In genomic region chr17:17402558-17402957, GRCh38 we compare ENCODE assay signal across 17 cellular contexts.
A peak's percentile ranks its signal among the peaks of the same experiment; 100 is the strongest.
DNase-seq lines count a peak whose midpoint lies in the region; ATAC-seq lines count a peak whose summit lies in the region.
"Had no signal": no experiment of that assay in that cellular context is flagged by ENCODE, and none has a peak within 500 bp of the region (broad histone marks: within the 10 kb centered on the region; RNA-seq: fewer than 3 reads in every experiment).

No MANE protein-coding gene starts in this region.

- CTCF ChIA-PET in naive thymus-derived CD4-positive, alpha-beta T cell (lab: Charles Lee), result interaction anchor here (0.6 kb wide), 2 partner anchors 26 to 47 kb away, joined by 3 read pairs; no protein-coding TSS in a partner anchor

- DNase-seq in EH (ENCODE audit: low read depth) (peak; percentile 61), T-helper 17 cell (no peak), anterior cingulate cortex (lab: John Stamatoyannopoulos, UW) (no peak)
- DNase-seq in naive thymus-derived CD4-positive, alpha-beta T cell, result no peak
- DNase-seq: activated B cell treated with CpG ODN at 0.5 μM for 24 hours; activated naive CD4-positive, alpha-beta T cell; foreskin melanocyte; NCI-H1694; occipital lobe; Peyer's patch; small intestine; stimulated activated naive CD8-positive, alpha-beta T cell treated with anti-CD3 and anti-CD28 coated beads, Interleukin-15, Interleukin-2, amounts not matched to agents 100 U/mL and 50 U/mL, for 24 hours had no signal

- H3K9me3 ChIP-seq in BLaER1 treated with 17β-estradiol and CSF1 and Interleukin-3, amounts not matched to agents 10 nM and 100 nM (replicated peaks in 1 of 11), result no peaks in the 10 kb centered on the region
- H3K9me3 ChIP-seq in T-helper 17 cell (ENCODE audit: control insufficient read depth, low read length, poor library complexity, severe bottlenecking), result no peaks in the 10 kb centered on the region
- H3K9me3 ChIP-seq in naive thymus-derived CD4-positive, alpha-beta T cell (ENCODE audit: control insufficient read depth in 2 of 3, low read length in 3 of 3), result no peaks in the 10 kb centered on the region
- H3K9me3 ChIP-seq: Peyer's patch had no signal

- no peaks in the 10 kb centered on the region for H3K36me3 Mint-ChIP-seq in T-helper 17 cell (ENCODE audit: low read depth)
- no peaks in the 10 kb centered on the region for H3K36me3 Mint-ChIP-seq in naive thymus-derived CD4-positive, alpha-beta T cell

- H3K27ac Mint-ChIP-seq in T-helper 17 cell, result peak overlapping the region; percentile 85
- H3K27ac Mint-ChIP-seq in naive thymus-derived CD4-positive, alpha-beta T cell, result peak overlapping the region in 7 of 9 donors; percentile 11 to 97 (median 92)

- POLR2A ChIA-PET in naive thymus-derived CD4-positive, alpha-beta T cell (lab: Charles Lee), result interaction anchor here (0.8 to 2.8 kb wide), 5 partner anchors 9 to 95 kb away, joined by 3 to 16 read pairs (median 7); no protein-coding TSS in a partner anchor

- peak overlapping the region in 8 of 11 experiments; percentile 4 to 80 (median 68); a peak in 12 of 22 replicates for H3K9ac ChIP-seq in BLaER1 treated with 17β-estradiol and CSF1 and Interleukin-3, amounts not matched to agents 10 nM and 100 nM

- peaks cover 0 to 2% (median 0%) of the 10 kb centered on the region in 11 donors for H3K9me3 Mint-ChIP-seq in naive thymus-derived CD4-positive, alpha-beta T cell
- H3K9me3 Mint-ChIP-seq: activated B cell treated with CpG ODN at 0.5 μM for 24 hours had no signal

- no peaks in the 10 kb centered on the region for H3K27me3 Mint-ChIP-seq in T-helper 17 cell
- H3K27me3 Mint-ChIP-seq in naive thymus-derived CD4-positive, alpha-beta T cell, result no peaks in the 10 kb centered on the region
- H3K27me3 Mint-ChIP-seq: activated B cell treated with CpG ODN at 0.5 μM for 24 hours had no signal

- H3K27me3 ChIP-seq in BLaER1 treated with 17β-estradiol and CSF1 and Interleukin-3, amounts not matched to agents 10 nM and 100 nM, result 0 out of 22 replicates have a peak, but pooled peaks cover 0 to 4% (median 0%) of the 10 kb centered on the region in 11 experiments
- no peaks in the 10 kb centered on the region for H3K27me3 ChIP-seq in naive thymus-derived CD4-positive, alpha-beta T cell (ENCODE audit: control insufficient read depth in 2 of 2, insufficient read depth in 2 of 2, low read length in 2 of 2)
- H3K27me3 ChIP-seq: Peyer's patch had no signal

- peak overlapping the region; percentile 68 to 98 (median 92) for H3K4me2 ChIP-seq in BLaER1 treated with 17β-estradiol and CSF1 and Interleukin-3, amounts not matched to agents 10 nM and 100 nM

- peaks cover 73 to 100% (median 100%) of the 10 kb centered on the region in 10 experiments for H3K4me1 ChIP-seq in BLaER1 treated with 17β-estradiol and CSF1 and Interleukin-3, amounts not matched to agents 10 nM and 100 nM
- peaks cover 31 to 49% of the 10 kb centered on the region in 2 donors for H3K4me1 ChIP-seq in naive thymus-derived CD4-positive, alpha-beta T cell (ENCODE audit: control insufficient read depth in 2 of 2, insufficient read depth in 2 of 2, low read length in 2 of 2)

- H4K20me1 ChIP-seq in BLaER1 treated with 17β-estradiol and CSF1 and Interleukin-3, amounts not matched to agents 10 nM and 100 nM, result no peaks in the 10 kb centered on the region

- H3K4me1 Mint-ChIP-seq in T-helper 17 cell, result peaks cover 48% of the 10 kb centered on the region
- peaks cover 32 to 90% (median 85%) of the 10 kb centered on the region in 7 donors for H3K4me1 Mint-ChIP-seq in naive thymus-derived CD4-positive, alpha-beta T cell

- H3K4me3 Mint-ChIP-seq in T-helper 17 cell, result peak overlapping the region; percentile 77
- H3K4me3 Mint-ChIP-seq in naive thymus-derived CD4-positive, alpha-beta T cell, result peak overlapping the region in 9 of 10 donors; percentile 19 to 90 (median 73)

- intact Hi-C loops in naive thymus-derived CD4-positive, alpha-beta T cell (cut with micrococcal nuclease), result no loop called here

- H3K4me3 ChIP-seq in BLaER1 treated with 17β-estradiol and CSF1 and Interleukin-3, amounts not matched to agents 10 nM and 100 nM, result no peak overlapping the region
- no peak overlapping the region for H3K4me3 ChIP-seq in naive thymus-derived CD4-positive, alpha-beta T cell (ENCODE audit: low read length)
- H3K4me3 ChIP-seq: cardiac muscle cell, lung had no signal

- no peaks in the 10 kb centered on the region for H3K36me3 ChIP-seq in BLaER1 treated with 17β-estradiol and CSF1 and Interleukin-3, amounts not matched to agents 10 nM and 100 nM
- no peaks in the 10 kb centered on the region for H3K36me3 ChIP-seq in naive thymus-derived CD4-positive, alpha-beta T cell (ENCODE audit: control insufficient read depth in 2 of 3, insufficient read depth in 3 of 3, low read length in 3 of 3)
- H3K36me3 ChIP-seq: cardiac muscle cell, Peyer's patch had no signal

- peak overlapping the region in 8 of 11 experiments; percentile 69 to 93 (median 86); a peak in 15 of 22 replicates for H3K27ac ChIP-seq in BLaER1 treated with 17β-estradiol and CSF1 and Interleukin-3, amounts not matched to agents 10 nM and 100 nM
- H3K27ac ChIP-seq in naive thymus-derived CD4-positive, alpha-beta T cell (ENCODE audit: low read depth, low read length), result no peak overlapping the region
- H3K27ac ChIP-seq: cardiac muscle cell had no signal

- ATAC-seq in T-helper 17 cell (no peak), HG02623 (IDR thresholded peaks at IDR 0.05; ENCODE audit: unreplicated experiment) (no peak), GM21529 (IDR thresholded peaks at IDR 0.05; ENCODE audit: unreplicated experiment) (no peak)
- ATAC-seq in naive thymus-derived CD4-positive, alpha-beta T cell, result no peak
- ATAC-seq: stimulated activated naive CD8-positive, alpha-beta T cell treated with anti-CD3 and anti-CD28 coated beads, Interleukin-15, Interleukin-2, amounts not matched to agents 100 U/mL and 50 U/mL, for 24 hours had no signal
